In genomic region chr1:57494679-57495078, GRCh38 we compare ENCODE assay signal across 20 cellular contexts.
"Had no signal": no experiment of that assay in that cellular context is flagged by ENCODE, and none has a peak within 500 bp of the region (broad histone marks: within the 10 kb centered on the region; RNA-seq: fewer than 3 reads in every experiment).

No MANE protein-coding gene starts in this region.

- H3K36me3 ChIP-seq: breast epithelium, esophagus muscularis mucosa, pancreas, thyroid gland had no signal

- H3K4me3 Mint-ChIP-seq: activated CD4-positive, alpha-beta T cell treated with anti-CD3 and anti-CD28 coated beads, Interleukin-2, amount 10 ng/mL, durations not matched to agents 24 days and 14 days; activated CD8-positive, alpha-beta T cell treated with anti-CD3 and anti-CD28 coated beads, Interleukin-2, amount 10 ng/mL, durations not matched to agents 7 days and 5 days; activated naive CD4-positive, alpha-beta T cell treated with anti-CD3 and anti-CD28 coated beads for 36 hours; activated naive CD8-positive, alpha-beta T cell treated with anti-CD3 and anti-CD28 coated beads, Interleukin-2, amount 50 U/mL, for 24 hours; activated T-cell treated with anti-CD3 and anti-CD28 coated beads, Interleukin-2, amount 50 U/mL, for 24 hours; immature natural killer cell; memory B cell; naive B cell had no signal

- H3K4me1 Mint-ChIP-seq: activated CD4-positive, alpha-beta T cell treated with anti-CD3 and anti-CD28 coated beads, Interleukin-2, amount 10 ng/mL, durations not matched to agents 24 days and 14 days; activated naive CD8-positive, alpha-beta T cell treated with anti-CD3 and anti-CD28 coated beads, Interleukin-2, amount 50 U/mL, for 24 hours; immature natural killer cell; memory B cell; naive B cell had no signal

- H3K4me3 ChIP-seq: breast epithelium, esophagus muscularis mucosa, mucosa of descending colon, pancreas, thyroid gland had no signal

- H3K4me1 ChIP-seq: breast epithelium, pancreas, thyroid gland had no signal

- H3K27ac ChIP-seq: breast epithelium, esophagus muscularis mucosa, pancreas, thyroid gland had no signal

- H3K9me3 ChIP-seq: breast epithelium, esophagus muscularis mucosa, mucosa of descending colon, pancreas, thyroid gland had no signal

- H3K27me3 ChIP-seq: breast epithelium, esophagus muscularis mucosa, pancreas, thyroid gland had no signal

- H3K27ac Mint-ChIP-seq: activated CD4-positive, alpha-beta T cell treated with anti-CD3 and anti-CD28 coated beads, Interleukin-2, amount 10 ng/mL, durations not matched to agents 24 days and 14 days; activated CD8-positive, alpha-beta T cell treated with anti-CD3 and anti-CD28 coated beads, Interleukin-2, amount 10 ng/mL, durations not matched to agents 7 days and 5 days; activated naive CD4-positive, alpha-beta T cell treated with anti-CD3 and anti-CD28 coated beads for 36 hours; activated naive CD8-positive, alpha-beta T cell treated with anti-CD3 and anti-CD28 coated beads, Interleukin-2, amount 50 U/mL, for 24 hours; activated T-cell treated with anti-CD3 and anti-CD28 coated beads, Interleukin-2, amount 50 U/mL, for 24 hours; immature natural killer cell; memory B cell; naive B cell had no signal

- FAIRE-seq: endometrium, pancreas had no signal

- H3K27me3 Mint-ChIP-seq: activated CD4-positive, alpha-beta T cell treated with anti-CD3 and anti-CD28 coated beads, Interleukin-2, amount 10 ng/mL, durations not matched to agents 24 days and 14 days; activated naive CD8-positive, alpha-beta T cell treated with anti-CD3 and anti-CD28 coated beads, Interleukin-2, amount 50 U/mL, for 24 hours; activated T-cell treated with anti-CD3 and anti-CD28 coated beads, Interleukin-2, amount 50 U/mL, for 24 hours had no signal

- H3K36me3 Mint-ChIP-seq: immature natural killer cell, memory B cell had no signal

- H3K9me3 Mint-ChIP-seq: activated naive CD4-positive, alpha-beta T cell treated with anti-CD3 and anti-CD28 coated beads for 36 hours; activated T-cell treated with anti-CD3 and anti-CD28 coated beads, Interleukin-2, amount 50 U/mL, for 24 hours had no signal

- DNase-seq: activated CD4-positive, alpha-beta T cell treated with anti-CD3 and anti-CD28 coated beads, Interleukin-2, amount 10 ng/mL, durations not matched to agents 24 days and 14 days; activated CD8-positive, alpha-beta T cell treated with anti-CD3 and anti-CD28 coated beads, Interleukin-2, amount 10 ng/mL, durations not matched to agents 7 days and 5 days; activated naive CD4-positive, alpha-beta T cell treated with anti-CD3 and anti-CD28 coated beads for 36 hours; activated naive CD8-positive, alpha-beta T cell treated with anti-CD3 and anti-CD28 coated beads, Interleukin-2, amount 50 U/mL, for 24 hours; activated T-cell treated with anti-CD3 and anti-CD28 coated beads, Interleukin-2, amount 50 U/mL, for 24 hours; aorta; cerebellar nuclear complex; cortex of kidney; immature natural killer cell; mucosa of descending colon; naive B cell; pancreas; stimulated activated CD4-positive, alpha-beta T cell treated with anti-CD3 and anti-CD28 coated beads, Interleukin-1b, Interleukin-23, amount 100 ng/mL, for 48 hours; stimulated activated naive CD4-positive, alpha-beta T cell treated with Interleukin-2 at 50 U/mL for 16 hours; T-helper 9 cell; thyroid gland had no signal

- ATAC-seq: activated CD8-positive, alpha-beta T cell treated with anti-CD3 and anti-CD28 coated beads, Interleukin-2, amount 10 ng/mL, durations not matched to agents 7 days and 5 days; activated naive CD8-positive, alpha-beta T cell treated with anti-CD3 and anti-CD28 coated beads, Interleukin-2, amount 50 U/mL, for 24 hours; mucosa of descending colon; pancreas had no signal
